ENCODE assay signal across 25 cellular contexts in genomic region chr21:35197191-35197590, GRCh38.
DNase-seq lines count a peak whose midpoint lies in the region; ATAC-seq, FAIRE-seq and TF ChIP-seq lines count a peak whose summit lies in the region.
"Had no signal": no experiment of that assay in that cellular context is flagged by ENCODE, and none has a peak within 500 bp of the region (broad histone marks: within the 10 kb centered on the region; RNA-seq: fewer than 3 reads in every experiment).

No MANE protein-coding gene starts in this region.

- no peak overlapping the region for H3K27ac Mint-ChIP-seq in activated naive CD8-positive, alpha-beta T cell treated with anti-CD3 and anti-CD28 coated beads, Interleukin-2, amount 50 U/mL, for 24 hours
- no peak overlapping the region for H3K27ac Mint-ChIP-seq in activated naive CD8-positive, alpha-beta T cell treated with anti-CD3 and anti-CD28 coated beads for 36 hours
- H3K27ac Mint-ChIP-seq: activated CD8-positive, alpha-beta T cell treated with anti-CD3 and anti-CD28 coated beads, Interleukin-2, amount 10 ng/mL, durations not matched to agents 7 days and 5 days; H9; memory B cell; stimulated activated naive B cell treated with anti-CD40 and anti-IgM and Interleukin-4, amounts not matched to agents 10 μg/mL and 1 μg/mL and 100 μg/mL, for 72 hours; T-cell had no signal

- WGBS in smooth muscle cell (ENCODE audit: low lambda C conversion rate) = 74% methylated on average over 4 of the region's 4 CpGs

- no peak overlapping the region for H3K4me2 ChIP-seq in smooth muscle cell

- no peak for DNase-seq in activated naive CD8-positive, alpha-beta T cell treated with anti-CD3 and anti-CD28 coated beads, Interleukin-2, amount 50 U/mL, for 24 hours
- DNase-seq in activated naive CD8-positive, alpha-beta T cell treated with anti-CD3 and anti-CD28 coated beads for 36 hours = no peak
- peak; percentile 19 for DNase-seq in RCC 7860 (ENCODE audit: low spot score)
- peak; percentile 45 for DNase-seq in epithelial cell of esophagus (ENCODE audit: low read depth)
- no peak for DNase-seq in smooth muscle cell (lab: John Stamatoyannopoulos, UW; ENCODE audit: unreplicated experiment)
- DNase-seq in DMS53 treated with DMSO at 0.1 percent for 48 hours (lab: John Stamatoyannopoulos, UW; ENCODE audit: unreplicated experiment) = no peak
- DNase-seq: activated CD4-positive, CD25-positive, alpha-beta regulatory T cell treated with anti-CD3 and anti-CD28 coated beads, Interleukin-2, amount 50 U/mL, for 72 hours; activated CD8-positive, alpha-beta T cell treated with anti-CD3 and anti-CD28 coated beads, Interleukin-2, amount 10 ng/mL, durations not matched to agents 7 days and 5 days; activated naive CD4-positive, alpha-beta T cell treated with Interleukin-2 at 50 U/mL for 16 hours; anterior cingulate cortex; H9; head of caudate nucleus; left cardiac atrium; NCI-H1436; NCI-H2107; NCI-H446 treated with DMSO at 0.1 percent for 48 hours; SIG-M5; spleen; stimulated activated CD4-positive, alpha-beta T cell treated with anti-CD3 and anti-CD28 coated beads, Interleukin-4, amount 100 ng/mL, for 1 hour; stimulated activated naive B cell treated with anti-CD40 and anti-IgM and Interleukin-4, amounts not matched to agents 10 μg/mL and 1 μg/mL and 100 μg/mL, for 72 hours; T-cell had no signal

- H3K27me3 ChIP-seq in smooth muscle cell (ENCODE audit: low read depth) = no peaks in the 10 kb centered on the region
- H3K27me3 ChIP-seq: spleen, vagina had no signal

- H3K4me3 ChIP-seq in epithelial cell of esophagus (ENCODE audit: low read length) (no peak overlapping the region), smooth muscle cell (no peak overlapping the region)
- H3K4me3 ChIP-seq: spleen, vagina had no signal

- H3K4me1 ChIP-seq in smooth muscle cell (ENCODE audit: low read depth) = no peaks in the 10 kb centered on the region
- H3K4me1 ChIP-seq: spleen, vagina had no signal

- no peak for TF ChIP-seq CTCF in epithelial cell of esophagus (IDR thresholded peaks at IDR 0.05; ENCODE audit: insufficient read depth, low read depth, low read length, missing control alignments)
- TF ChIP-seq CTCF in smooth muscle cell (IDR thresholded peaks at IDR 0.05; ENCODE audit: borderline replicate concordance, insufficient read depth, poor library complexity, severe bottlenecking) = no peak

- FAIRE-seq in RCC 7860 (lab: Jason Lieb, UNC) = no peak

- peaks cover 3% of the 10 kb centered on the region for H3K36me3 Mint-ChIP-seq in activated naive CD8-positive, alpha-beta T cell treated with anti-CD3 and anti-CD28 coated beads, Interleukin-2, amount 50 U/mL, for 24 hours (ENCODE audit: low read depth)
- no peaks in the 10 kb centered on the region for H3K36me3 Mint-ChIP-seq in activated naive CD8-positive, alpha-beta T cell treated with anti-CD3 and anti-CD28 coated beads for 36 hours
- H3K36me3 Mint-ChIP-seq: T-cell had no signal

- no peak overlapping the region for H3K4me3 Mint-ChIP-seq in activated naive CD8-positive, alpha-beta T cell treated with anti-CD3 and anti-CD28 coated beads, Interleukin-2, amount 50 U/mL, for 24 hours
- H3K4me3 Mint-ChIP-seq in activated naive CD8-positive, alpha-beta T cell treated with anti-CD3 and anti-CD28 coated beads for 36 hours = no peak overlapping the region
- H3K4me3 Mint-ChIP-seq: activated CD8-positive, alpha-beta T cell treated with anti-CD3 and anti-CD28 coated beads, Interleukin-2, amount 10 ng/mL, durations not matched to agents 7 days and 5 days; H9; memory B cell; stimulated activated naive B cell treated with anti-CD40 and anti-IgM and Interleukin-4, amounts not matched to agents 10 μg/mL and 1 μg/mL and 100 μg/mL, for 72 hours; T-cell had no signal

- H3K36me3 ChIP-seq in smooth muscle cell (ENCODE audit: low read depth) = no peaks in the 10 kb centered on the region
- H3K36me3 ChIP-seq: spleen, vagina had no signal

- H4K20me1 ChIP-seq in smooth muscle cell (ENCODE audit: low read depth) = no peaks in the 10 kb centered on the region

- peaks cover 5% of the 10 kb centered on the region for H3K27me3 Mint-ChIP-seq in activated naive CD8-positive, alpha-beta T cell treated with anti-CD3 and anti-CD28 coated beads, Interleukin-2, amount 50 U/mL, for 24 hours
- no peaks in the 10 kb centered on the region for H3K27me3 Mint-ChIP-seq in activated naive CD8-positive, alpha-beta T cell treated with anti-CD3 and anti-CD28 coated beads for 36 hours
- H3K27me3 Mint-ChIP-seq: stimulated activated naive B cell treated with anti-CD40 and anti-IgM and Interleukin-4, amounts not matched to agents 10 μg/mL and 1 μg/mL and 100 μg/mL, for 72 hours had no signal

- H3K9me3 ChIP-seq in smooth muscle cell (replicated peaks; ENCODE audit: low read depth) = no peaks in the 10 kb centered on the region
- H3K9me3 ChIP-seq: vagina had no signal

- peak overlapping the region; percentile 87 for H3K27ac ChIP-seq in smooth muscle cell (ENCODE audit: low read depth)
- H3K27ac ChIP-seq: spleen, vagina had no signal

- peaks cover 17% of the 10 kb centered on the region for H3K9me3 Mint-ChIP-seq in activated naive CD8-positive, alpha-beta T cell treated with anti-CD3 and anti-CD28 coated beads, Interleukin-2, amount 50 U/mL, for 24 hours
- H3K9me3 Mint-ChIP-seq in activated naive CD8-positive, alpha-beta T cell treated with anti-CD3 and anti-CD28 coated beads for 36 hours = peaks cover 5% of the 10 kb centered on the region

- H3K4me1 Mint-ChIP-seq in activated naive CD8-positive, alpha-beta T cell treated with anti-CD3 and anti-CD28 coated beads, Interleukin-2, amount 50 U/mL, for 24 hours = peaks cover 29% of the 10 kb centered on the region
- peaks cover 13% of the 10 kb centered on the region for H3K4me1 Mint-ChIP-seq in activated naive CD8-positive, alpha-beta T cell treated with anti-CD3 and anti-CD28 coated beads for 36 hours
- H3K4me1 Mint-ChIP-seq: H9 had no signal

- peak overlapping the region; percentile 5 for H2AFZ ChIP-seq in smooth muscle cell (ENCODE audit: low read depth)

- peak; percentile 50 for ATAC-seq in activated naive CD8-positive, alpha-beta T cell treated with anti-CD3 and anti-CD28 coated beads, Interleukin-2, amount 50 U/mL, for 24 hours
- ATAC-seq in GM18907 (IDR thresholded peaks at IDR 0.05; ENCODE audit: unreplicated experiment) (no peak), GM19467 (IDR thresholded peaks at IDR 0.05; ENCODE audit: unreplicated experiment) (no peak)
- ATAC-seq: activated CD8-positive, alpha-beta T cell treated with anti-CD3 and anti-CD28 coated beads, Interleukin-2, amount 10 ng/mL, durations not matched to agents 7 days and 5 days; stimulated activated naive B cell treated with anti-CD40 and anti-IgM and Interleukin-4, amounts not matched to agents 10 μg/mL and 1 μg/mL and 100 μg/mL, for 72 hours; T-cell had no signal

- no peaks in the 10 kb centered on the region for H3K79me2 ChIP-seq in smooth muscle cell (ENCODE audit: low read depth)

- H3F3A ChIP-seq in smooth muscle cell (ENCODE audit: low read depth) = peaks cover 14% of the 10 kb centered on the region

- H3K9ac ChIP-seq in smooth muscle cell (ENCODE audit: low read depth) = no peak overlapping the region

Comparison
In these comparisons a context has a peak if more than half of its experiments do, and no peak if none do; other contexts are left out.
1. DNase-seq: peak in RCC 7860 (single experiment) and epithelial cell of esophagus (single experiment); none in activated naive CD8-positive, alpha-beta T cell treated with anti-CD3 and anti-CD28 coated beads, Interleukin-2, amount 50 U/mL, for 24 hours (single experiment), activated naive CD8-positive, alpha-beta T cell treated with anti-CD3 and anti-CD28 coated beads for 36 hours (single experiment), smooth muscle cell (single experiment) and DMS53 treated with DMSO at 0.1 percent for 48 hours (single experiment).